Comparison of ENCODE assay signal across 24 cellular contexts in genomic region chr2:124250433-124250832, GRCh38.
"Had no signal": no experiment of that assay in that cellular context is flagged by ENCODE, and none has a peak within 500 bp of the region (broad histone marks: within the 10 kb centered on the region; RNA-seq: fewer than 3 reads in every experiment).

No MANE protein-coding gene starts in this region.

- H3K9me3 ChIP-seq: stomach, suprapubic skin had no signal

- H3K79me2 ChIP-seq: hepatocyte had no signal

- H3K27ac ChIP-seq: hepatocyte, left lung, sigmoid colon, stomach, suprapubic skin had no signal

- H2AFZ ChIP-seq: hepatocyte had no signal

- DNase-seq: activated CD4-positive, alpha-beta T cell treated with anti-CD3 and anti-CD28 coated beads for 4 hours; activated CD4-positive, alpha-beta T cell treated with anti-CD3 and anti-CD28 coated beads, Interleukin-2, amount 50 U/mL, for 48 hours; activated CD4-positive, CD25-positive, alpha-beta regulatory T cell; activated CD8-positive, alpha-beta memory T cell treated with anti-CD3 and anti-CD28 coated beads, Interleukin-2, amount 50 U/mL, for 48 hours; activated naive CD4-positive, alpha-beta T cell; activated naive CD8-positive, alpha-beta T cell treated with anti-CD3 and anti-CD28 coated beads for 36 hours; activated T-cell treated with anti-CD3 and anti-CD28 coated beads, Interleukin-2, amount 50 U/mL, for 4 hours; effector memory CD4-positive, alpha-beta T cell; foreskin melanocyte; glutamatergic neuron; kidney glomerular epithelial cell; left lung; naive thymus-derived CD4-positive, alpha-beta T cell; retina; sigmoid colon; stimulated activated CD4-positive, alpha-beta T cell treated with anti-CD3 and anti-CD28 coated beads, Interleukin-15, amount 100 ng/mL, for 24 hours; stomach; trophoblast cell had no signal

- H3K4me1 ChIP-seq: left lung, sigmoid colon, stomach, suprapubic skin had no signal

- H3K4me2 ChIP-seq: hepatocyte, smooth muscle cell had no signal

- H3K27me3 ChIP-seq: hepatocyte, left lung, sigmoid colon, stomach, suprapubic skin had no signal

- H3K36me3 ChIP-seq: left lung, sigmoid colon, stomach, suprapubic skin had no signal

- ATAC-seq: activated T-cell treated with anti-CD3 and anti-CD28 coated beads, Interleukin-2, amount 50 U/mL, for 4 hours; esophagus mucosa; left lung; naive thymus-derived CD4-positive, alpha-beta T cell; stimulated activated memory B cell treated with anti-CD40 and anti-IgM and Interleukin-4, amounts not matched to agents 10 μg/mL and 1 μg/mL and 100 μg/mL, for 72 hours had no signal

- H3K4me3 ChIP-seq: hepatocyte, left lung, lung, sigmoid colon, smooth muscle cell, stomach, suprapubic skin had no signal
